ENCODE assay signal across 10 cellular contexts in the genomic region with DNA sequence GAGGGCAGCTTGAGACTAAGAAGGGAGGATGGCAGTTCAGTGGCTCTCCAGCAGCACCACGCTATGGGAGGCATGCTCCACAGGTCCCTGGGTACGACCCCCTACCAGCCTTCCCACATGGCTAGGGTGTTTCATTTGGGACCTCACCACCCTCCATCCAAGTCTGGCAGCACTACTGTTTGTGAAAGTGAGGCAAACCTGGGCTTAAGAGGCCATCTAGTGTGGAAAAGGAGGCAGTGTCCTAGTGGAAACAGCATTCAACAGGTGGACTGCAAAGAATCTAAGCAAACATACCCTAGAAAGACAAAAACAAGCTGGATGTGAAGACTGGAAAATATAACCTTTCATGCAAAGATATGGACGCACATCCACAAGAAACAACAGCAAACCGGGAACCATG. TPM values are rescaled to one million over a fixed set of nuclear protein-coding genes. Genes with fewer than 3 reads are reported as not detected.
DNase-seq lines count a peak whose midpoint lies in the region; ATAC-seq and TF ChIP-seq lines count a peak whose summit lies in the region.
"Had no signal": no experiment of that assay in that cellular context is flagged by ENCODE, and none has a peak within 500 bp of the region (broad histone marks: within the 10 kb centered on the region; RNA-seq: fewer than 3 reads in every experiment).

No MANE protein-coding gene starts in this region.

- H3K4me3 Mint-ChIP-seq in naive thymus-derived CD4-positive, alpha-beta T cell = no peak overlapping the region

- H3K27me3 Mint-ChIP-seq in naive thymus-derived CD4-positive, alpha-beta T cell = peaks cover 15 to 40% (median 35%) of the 10 kb centered on the region in 5 donors

- no peak overlapping the region for H3K27ac Mint-ChIP-seq in naive thymus-derived CD4-positive, alpha-beta T cell

- H3K27ac ChIP-seq in SJCRH30 (no peak overlapping the region), foreskin keratinocyte (no peak overlapping the region)
- H3K27ac ChIP-seq in naive thymus-derived CD4-positive, alpha-beta T cell (ENCODE audit: low read depth, low read length) = no peak overlapping the region

- ATAC-seq in Right ventricle myocardium superior (ENCODE audit: poor library complexity) (peak; percentile 57), foreskin keratinocyte (peak; percentile 27), GM18502 (IDR thresholded peaks at IDR 0.05; ENCODE audit: poor library complexity, unreplicated experiment) (no peak)
- ATAC-seq in naive thymus-derived CD4-positive, alpha-beta T cell = no peak

- POLR2A ChIA-PET in naive thymus-derived CD4-positive, alpha-beta T cell (lab: Charles Lee) = no interaction called here

- intact Hi-C loops in Right ventricle myocardium superior (cut with DNase I) (no loop called here), cardiac septum (cut with DNase I) (no loop called here)
- intact Hi-C loops in naive thymus-derived CD4-positive, alpha-beta T cell (cut with micrococcal nuclease) = no loop called here

- no peaks in the 10 kb centered on the region for H3K36me3 ChIP-seq in SJCRH30
- H3K36me3 ChIP-seq in naive thymus-derived CD4-positive, alpha-beta T cell (ENCODE audit: control insufficient read depth in 2 of 3, insufficient read depth in 3 of 3, low read length in 3 of 3) = no peaks in the 10 kb centered on the region

- H3K9me3 ChIP-seq in SJCRH30 (replicated peaks) = no peaks in the 10 kb centered on the region
- H3K9me3 ChIP-seq in naive thymus-derived CD4-positive, alpha-beta T cell (ENCODE audit: control insufficient read depth in 2 of 3, low read length in 3 of 3) = no peaks in the 10 kb centered on the region

- H3K4me1 Mint-ChIP-seq in naive thymus-derived CD4-positive, alpha-beta T cell = no peaks in the 10 kb centered on the region

- H3K4me1 ChIP-seq in SJCRH30 (no peaks in the 10 kb centered on the region), foreskin keratinocyte (no peaks in the 10 kb centered on the region)
- no peaks in the 10 kb centered on the region for H3K4me1 ChIP-seq in naive thymus-derived CD4-positive, alpha-beta T cell (ENCODE audit: control insufficient read depth in 2 of 2, insufficient read depth in 2 of 2, low read length in 2 of 2)

- CTCF ChIA-PET in naive thymus-derived CD4-positive, alpha-beta T cell (lab: Charles Lee) = interaction anchor here (1.2 kb wide), 1 partner anchor 11 kb away, joined by 3 read pairs; no protein-coding TSS in a partner anchor

- H3K27me3 ChIP-seq in SJCRH30 (no peaks in the 10 kb centered on the region), foreskin keratinocyte (peaks cover 10% of the 10 kb centered on the region)
- peaks cover 0 to 4% of the 10 kb centered on the region in 2 donors for H3K27me3 ChIP-seq in naive thymus-derived CD4-positive, alpha-beta T cell (ENCODE audit: control insufficient read depth in 2 of 2, insufficient read depth in 2 of 2, low read length in 2 of 2)

- H3K4me3 ChIP-seq in SJCRH30 = no peak overlapping the region
- no peak overlapping the region for H3K4me3 ChIP-seq in naive thymus-derived CD4-positive, alpha-beta T cell (ENCODE audit: low read length)

- peaks cover 0 to 4% (median 0%) of the 10 kb centered on the region in 5 donors for H3K36me3 Mint-ChIP-seq in naive thymus-derived CD4-positive, alpha-beta T cell

- peak; percentile 42 for TF ChIP-seq CTCF in foreskin keratinocyte (conservative IDR thresholded peaks at IDR 0.05)

- DNase-seq in Right ventricle myocardium superior (no peak), cardiac septum (ENCODE audit: low spot score) (no peak), SJCRH30 (peak; percentile 33 to 65), foreskin keratinocyte (no peak), NOMO-1 treated with DMSO at 0.1 percent for 48 hours (lab: John Stamatoyannopoulos, UW; ENCODE audit: unreplicated experiment) (no peak), mesenteric fat pad (ENCODE audit: low spot score) (no peak)
- no peak for DNase-seq in naive thymus-derived CD4-positive, alpha-beta T cell
- DNase-seq: activated gamma-delta T cell had no signal

- peaks cover 0 to 7% (median 0%) of the 10 kb centered on the region in 11 donors for H3K9me3 Mint-ChIP-seq in naive thymus-derived CD4-positive, alpha-beta T cell

RNA-seq across cellular contexts. Expression of a gene that starts 4.8 kb away (rescaled TPM):
- not detected for total RNA-seq in Right ventricle myocardium superior
- 0.24 TPM for total RNA-seq in cardiac septum
- not detected in 2 replicates for total RNA-seq in SJCRH30 (2014; rRNA removed; shearing (Covaris generic))
- total RNA-seq in foreskin keratinocyte = not detected in 2 replicates
- not detected in 2 replicates for polyA plus RNA-seq in foreskin keratinocyte
- not detected for total RNA-seq in mesenteric fat pad
- not detected for total RNA-seq in naive thymus-derived CD4-positive, alpha-beta T cell
- polyA plus RNA-seq in naive thymus-derived CD4-positive, alpha-beta T cell = not detected
- total RNA-seq: Daoy had no signal

Comparison
In these comparisons a context has a peak if more than half of its experiments do, and no peak if none do; other contexts are left out.
1. ATAC-seq: peak in Right ventricle myocardium superior (single experiment) and foreskin keratinocyte (single experiment); none in GM18502 (single experiment) and naive thymus-derived CD4-positive, alpha-beta T cell (single experiment).
2. DNase-seq: peak in SJCRH30 (2 of 2); none in Right ventricle myocardium superior (single experiment), cardiac septum (single experiment), foreskin keratinocyte (0 of 2), NOMO-1 treated with DMSO at 0.1 percent for 48 hours (single experiment), mesenteric fat pad (single experiment) and naive thymus-derived CD4-positive, alpha-beta T cell (0 of 9).